11 cellular contexts compared by ENCODE assay signal in genomic region chr11:38824573-38824972, GRCh38.
DNase-seq lines count a peak whose midpoint lies in the region; ATAC-seq, FAIRE-seq and TF ChIP-seq lines count a peak whose summit lies in the region.
"Had no signal": no experiment of that assay in that cellular context is flagged by ENCODE, and none has a peak within 500 bp of the region (broad histone marks: within the 10 kb centered on the region; RNA-seq: fewer than 3 reads in every experiment).

No MANE protein-coding gene starts in this region.

- H3K4me1 ChIP-seq in K562 (replicated peaks in 1 of 2; ENCODE audit: control insufficient read depth in 2 of 2, insufficient read depth in 2 of 2, low read length in 2 of 2) (no peaks in the 10 kb centered on the region), colonic mucosa (no peaks in the 10 kb centered on the region)
- H3K4me1 ChIP-seq: tibial nerve had no signal

- H3K27me3 Mint-ChIP-seq in nephron progenitor cell (ENCODE audit: low read depth, poor library complexity) = peaks cover 3% of the 10 kb centered on the region

- H3K27me3 ChIP-seq in K562 (ENCODE audit: control insufficient read depth in 2 of 2, insufficient read depth in 2 of 2, low read length in 2 of 2) (no peaks in the 10 kb centered on the region), colonic mucosa (no peaks in the 10 kb centered on the region)
- H3K27me3 ChIP-seq: tibial nerve had no signal

- H3K27ac ChIP-seq in K562 (ENCODE audit: extremely low read depth, low read depth, low read length) (no peak overlapping the region), colonic mucosa (no peak overlapping the region)
- H3K27ac ChIP-seq: coronary artery, tibial nerve had no signal

- H3K4me2 ChIP-seq in K562 (ENCODE audit: insufficient read depth, low read length) = no peak overlapping the region

- no peak overlapping the region for H3K9ac ChIP-seq in K562 (ENCODE audit: insufficient read depth in 1 of 2, low read depth in 2 of 2, low read length in 2 of 2)
- H3K9ac ChIP-seq in colonic mucosa (ENCODE audit: low read depth in 2 of 2, low read length in 2 of 2) = no peak overlapping the region

- no peak overlapping the region for H3K27ac Mint-ChIP-seq in nephron progenitor cell

- BruUV-seq in K562 (replicated peaks; lab: Mats Ljungman, UMichigan) = no TSS peak

- H3K36me3 Mint-ChIP-seq in nephron progenitor cell (ENCODE audit: low read depth) = no peaks in the 10 kb centered on the region

- in situ Hi-C loops in K562 (cut with MboI) = no loop called here

- H3K4me3 ChIP-seq in K562 = no peak overlapping the region
- H3K4me3 ChIP-seq in colonic mucosa = no peak overlapping the region
- H3K4me3 ChIP-seq: coronary artery, tibial nerve had no signal

- H2AFZ ChIP-seq in K562 (ENCODE audit: low read depth, low read length) = no peak overlapping the region

- H3K36me3 ChIP-seq in K562 (ENCODE audit: control insufficient read depth, insufficient read depth, low read length) (no peaks in the 10 kb centered on the region), colonic mucosa (no peaks in the 10 kb centered on the region)
- H3K36me3 ChIP-seq: tibial nerve had no signal

- CTCF ChIA-PET in K562 (lab: Yijun Ruan, JAX; ENCODE audit: low intra/inter-chr PET ratio) = interaction anchor here (0.6 kb wide), 1 partner anchor 633 kb away, joined by 3 read pairs; no protein-coding TSS in a partner anchor

- intact Hi-C loops in K562 (cut with micrococcal nuclease) = no loop called here
- intact Hi-C loops in colonic mucosa (cut with DNase I) = no loop called here

- WGBS in K562 (ENCODE audit: insufficient coverage, low coverage, missing lambda C conversion rate) = 12% methylated on average over 3 of the region's 3 CpGs

- H4K20me1 ChIP-seq in K562 (replicated peaks; ENCODE audit: control insufficient read depth, insufficient read depth, low read length) = no peaks in the 10 kb centered on the region

- TF ChIP-seq CTCF in K562 (IDR thresholded peaks at IDR 0.05 in 2 of 3, conservative IDR thresholded peaks at IDR 0.05 in 1 of 3; ENCODE audit: insufficient read depth in 2 of 3, low read depth in 1 of 3, low read length in 3 of 3) (peak in 1 of 3 experiments; percentile 30; a peak in 3 of 6 replicates), nephron progenitor cell (IDR thresholded peaks at IDR 0.05) (peak; percentile 34), colonic mucosa (IDR thresholded peaks at IDR 0.05) (no peak)

- FAIRE-seq in K562 (lab: Jason Lieb, UNC) = no peak

- no peak overlapping the region for H3K4me3 Mint-ChIP-seq in nephron progenitor cell

- no peaks in the 10 kb centered on the region for H3K9me1 ChIP-seq in K562 (ENCODE audit: control insufficient read depth, insufficient read depth, low read length)

- TF ChIP-seq POLR2A in K562 (conservative IDR thresholded peaks at IDR 0.05) = no peak

- POLR2A ChIA-PET in K562 (lab: Yijun Ruan, JAX) = no interaction called here

- H3K4me1 Mint-ChIP-seq in nephron progenitor cell = no peaks in the 10 kb centered on the region

- TF ChIP-seq EP300 in K562 (IDR thresholded peaks at IDR 0.05; ENCODE audit: low read length) = no peak

- DNase-seq in NCI-H1694 treated with DMSO at 0.1 percent for 48 hours (lab: John Stamatoyannopoulos, UW) (peak; percentile 3), NCI-H1694 (lab: John Stamatoyannopoulos, UW) (no peak), Kasumi-1 (lab: John Stamatoyannopoulos, UW) (peak; percentile 46), K562 (ENCODE audit: extremely low read depth in 1 of 4, low spot score in 3 of 4) (peak in 1 of 4 experiments; percentile 3), nephron progenitor cell (no peak), colonic mucosa (no peak), NCI-H1092 (lab: John Stamatoyannopoulos, UW) (no peak)
- DNase-seq in stimulated activated naive CD4-positive, alpha-beta T cell (lab: John Stamatoyannopoulos, UW) = no peak
- DNase-seq: stimulated activated CD4-positive, alpha-beta T cell treated with anti-CD3 and anti-CD28 coated beads, Interleukin-4, amount 100 ng/mL, for 4 hours had no signal

- peak in 1 of 2 experiments; percentile 21; a peak in 1 of 4 replicates for TF ChIP-seq RAD21 in K562 (CRISPR knock-in tag; conservative IDR thresholded peaks at IDR 0.05 in 1 of 2, IDR thresholded peaks at IDR 0.05 in 1 of 2)

- peaks cover 49% of the 10 kb centered on the region for H3K9me3 Mint-ChIP-seq in nephron progenitor cell

- no peaks in the 10 kb centered on the region for H3K79me2 ChIP-seq in K562 (ENCODE audit: control insufficient read depth, insufficient read depth, low read length)

- H3K9me3 ChIP-seq in K562 (replicated peaks; ENCODE audit: control insufficient read depth, insufficient read depth, low read depth, low read length) (no peaks in the 10 kb centered on the region), colonic mucosa (no peaks in the 10 kb centered on the region)

- ATAC-seq in K562 = no peak

TF ChIP-seq in K562, 482 proteins besides CTCF, POLR2A, EP300 and RAD21:
- TF ChIP-seq PML (IDR thresholded peaks at IDR 0.05; ENCODE audit: low read length) (no peak), CHAMP1 (IDR thresholded peaks at IDR 0.05) (no peak), MBD2 (IDR thresholded peaks at IDR 0.05; ENCODE audit: borderline replicate concordance, low read depth) (no peak), BHLHE40 (IDR thresholded peaks at IDR 0.05; ENCODE audit: low read length) (no peak), ZNF384 (IDR thresholded peaks at IDR 0.05; ENCODE audit: low read depth, low read length) (0 out of 2 replicates have a peak, but pooled peaks have one; percentile 34), RNF2 (IDR thresholded peaks at IDR 0.05) (no peak)

Comparison
In these comparisons a context has a peak if more than half of its experiments do, and no peak if none do; other contexts are left out.
1. DNase-seq: peak in NCI-H1694 treated with DMSO at 0.1 percent for 48 hours (single experiment) and Kasumi-1 (2 of 2); none in NCI-H1694 (single experiment), nephron progenitor cell (single experiment), stimulated activated naive CD4-positive, alpha-beta T cell (0 of 6), colonic mucosa (single experiment) and NCI-H1092 (single experiment).